ENCODE assay signal across 19 cellular contexts in genomic region chr3:108029466-108029865, GRCh38.
"Had no signal": no experiment of that assay in that cellular context is flagged by ENCODE, and none has a peak within 500 bp of the region (broad histone marks: within the 10 kb centered on the region; RNA-seq: fewer than 3 reads in every experiment).

No MANE protein-coding gene starts in this region.

- DNase-seq: KBM-7, MV-4-11, NCI-H1048, NCI-H1105 treated with DMSO at 0.1 percent for 48 hours, NCI-H1417 treated with DMSO at 0.1 percent for 48 hours, NCI-H146, NCI-H1694 treated with DMSO at 0.1 percent for 48 hours, NCI-H1930, NCI-H2081, NCI-H2171, NCI-H226, NCI-H446, NCI-H510A, NCI-H524 treated with DMSO at 0.1 percent for 48 hours, NCI-H69, NCI-H774, PC-3, SHP77 had no signal

- H3K27ac ChIP-seq: RWPE1 had no signal
